Comparison of ENCODE assay signal across 17 cellular contexts in genomic region chr2:220887271-220887870, GRCh38.
DNase-seq lines count a peak whose midpoint lies in the region; ATAC-seq and TF ChIP-seq lines count a peak whose summit lies in the region.
"Had no signal": no experiment of that assay in that cellular context is flagged by ENCODE, and none has a peak within 500 bp of the region (broad histone marks: within the 10 kb centered on the region; RNA-seq: fewer than 3 reads in every experiment).

No MANE protein-coding gene starts in this region.

- no TSS peak for BruUV-seq in IMR-90 (replicated peaks; lab: Mats Ljungman, UMichigan)

- H2BK15ac ChIP-seq in IMR-90 (ENCODE audit: low read depth, low read length): no peak overlapping the region

- H4K5ac ChIP-seq in IMR-90 (ENCODE audit: low read depth, low read length): no peak overlapping the region

- no peaks in the 10 kb centered on the region for H3K36me3 ChIP-seq in IMR-90 (ENCODE audit: control insufficient read depth, insufficient read depth, low read length)
- no peaks in the 10 kb centered on the region for H3K36me3 ChIP-seq in brain microvascular endothelial cell (replicated peaks)
- H3K36me3 ChIP-seq in mesodermal cell (ENCODE audit: control insufficient read depth, insufficient read depth, low read length): no peaks in the 10 kb centered on the region
- H3K36me3 ChIP-seq: HAP-1 had no signal

- H3K9ac ChIP-seq in IMR-90 (ENCODE audit: low read depth, low read length): no peak overlapping the region

- no peak overlapping the region for H2BK5ac ChIP-seq in IMR-90 (ENCODE audit: low read depth, low read length, poor library complexity, severe bottlenecking)

- H2AK9ac ChIP-seq in IMR-90 (replicated peaks; ENCODE audit: low read depth, low read length, poor library complexity): no peak overlapping the region

- no peak overlapping the region for H2AFZ ChIP-seq in IMR-90 (replicated peaks; ENCODE audit: low read length, poor library complexity)

- dilution Hi-C loops in IMR-90 (cut with HindIII; ENCODE audit: low sequenced_read_pairs, unreplicated experiment): no loop called here

- no peaks in the 10 kb centered on the region for H3K27me3 ChIP-seq in IMR-90 (ENCODE audit: control insufficient read depth, insufficient read depth, low read length)
- no peaks in the 10 kb centered on the region for H3K27me3 ChIP-seq in brain microvascular endothelial cell (replicated peaks)

- no peak overlapping the region for H3K56ac ChIP-seq in IMR-90 (ENCODE audit: extremely low read depth, insufficient read depth, low read length)

- no peak overlapping the region for H4K8ac ChIP-seq in IMR-90 (ENCODE audit: low read depth in 2 of 2, low read length in 2 of 2)

- ATAC-seq in IMR-90 (ENCODE audit: low read depth) (no peak; the same call in 1 of the 2 replicates), HG03159 (IDR thresholded peaks at IDR 0.05; ENCODE audit: unreplicated experiment) (no peak)
- ATAC-seq: A549; CD8-positive, alpha-beta T cell had no signal

- POLR2A ChIA-PET in IMR-90 (lab: Charles Lee; ENCODE audit: unreplicated experiment): no interaction called here

- TF ChIP-seq CTCF in IMR-90 (conservative IDR thresholded peaks at IDR 0.05; ENCODE audit: low read depth, low read length): no peak
- no peak for TF ChIP-seq CTCF in brain microvascular endothelial cell (IDR thresholded peaks at IDR 0.05; ENCODE audit: low read depth, low read length, missing control alignments)
- no peak for TF ChIP-seq CTCF in foreskin fibroblast (IDR thresholded peaks at IDR 0.05; ENCODE audit: low read depth, low read length)

- no peak for TF ChIP-seq RAD21 in IMR-90 (IDR thresholded peaks at IDR 0.05; ENCODE audit: low read length)

- H3K9me1 ChIP-seq in IMR-90 (ENCODE audit: insufficient read depth, low read length): peaks cover 2% of the 10 kb centered on the region; the same call in 1 of the 2 replicates

- H3K27ac ChIP-seq in IMR-90 (ENCODE audit: insufficient read depth, low read length) (no peak overlapping the region), brain microvascular endothelial cell (no peak overlapping the region), mesodermal cell (ENCODE audit: low read depth, low read length, severe bottlenecking) (peak overlapping the region; percentile 3)
- H3K27ac ChIP-seq: A549 had no signal

- no peak overlapping the region for H3K4me3 ChIP-seq in IMR-90 (ENCODE audit: insufficient read depth, low read depth, low read length)
- H3K4me3 ChIP-seq in brain microvascular endothelial cell (ENCODE audit: low read depth, low read length): no peak overlapping the region
- no peak overlapping the region for H3K4me3 ChIP-seq in mesodermal cell (ENCODE audit: extremely low read depth, insufficient read depth, low read length, poor library complexity, severe bottlenecking)
- no peak overlapping the region for H3K4me3 ChIP-seq in foreskin fibroblast (ENCODE audit: low read depth in 1 of 2, low read length in 2 of 2)
- H3K4me3 ChIP-seq: A549, HAP-1 had no signal

- H3K4me1 ChIP-seq in IMR-90 (ENCODE audit: control insufficient read depth, insufficient read depth, low read length) (no peaks in the 10 kb centered on the region), mesodermal cell (ENCODE audit: control insufficient read depth, insufficient read depth, low read length, poor library complexity, severe bottlenecking) (peaks cover 4% of the 10 kb centered on the region)
- H3K4me1 ChIP-seq: A549 had no signal

- no peak overlapping the region for H2BK20ac ChIP-seq in IMR-90 (ENCODE audit: low read depth, low read length)

- H3K9me3 ChIP-seq in IMR-90 (ENCODE audit: control insufficient read depth, insufficient read depth, low read length) (no peaks in the 10 kb centered on the region), mesodermal cell (ENCODE audit: control insufficient read depth, low read length) (peaks cover 7% of the 10 kb centered on the region)
- H3K9me3 ChIP-seq: HAP-1 had no signal

- intact Hi-C loops in IMR-90 (cut with micrococcal nuclease): no loop called here

- TF ChIP-seq POLR2A in IMR-90 (IDR thresholded peaks at IDR 0.05; ENCODE audit: low read depth, low read length): no peak

- WGBS in IMR-90 (ENCODE audit: extremely low coverage in 2 of 2, insufficient read length in 1 of 2), 2 experiments: no CpG with 5 or more reads among the region's 6 CpGs
- WGBS in mesodermal cell (ENCODE audit: insufficient coverage in 2 of 2), 2 experiments: 74 to 90% methylated on average over 3 to 4 of the region's 6 CpGs

- H3K4ac ChIP-seq in IMR-90 (ENCODE audit: low read depth, low read length): no peak overlapping the region

- DNase-seq in IMR-90: peak; percentile 3
- peak; percentile 39 for DNase-seq in brain microvascular endothelial cell
- peak; percentile 7 for DNase-seq in stromal cell of bone marrow (ENCODE audit: low read depth)
- no peak for DNase-seq in activated T-cell treated with anti-CD3 and anti-CD28 coated beads, Interleukin-2, amount 50 U/mL, for 48 hours
- DNase-seq in foreskin fibroblast: no peak
- DNase-seq: Calu3; CD8-positive, alpha-beta T cell; KBM-7; NCI-H1105 treated with DMSO at 0.1 percent for 48 hours; NCI-H1694 treated with DMSO at 0.1 percent for 48 hours; NCI-H2107; NCI-H510A; Right ventricle myocardium superior had no signal

- H3K79me1 ChIP-seq in IMR-90 (ENCODE audit: low read depth in 1 of 2, low read length in 2 of 2): no peaks in the 10 kb centered on the region

- no peaks in the 10 kb centered on the region for H4K20me1 ChIP-seq in IMR-90 (ENCODE audit: insufficient read depth, low read length)

- H3K14ac ChIP-seq in IMR-90 (replicated peaks; ENCODE audit: low read depth, low read length): no peak overlapping the region

- no peak overlapping the region for H3K23ac ChIP-seq in IMR-90 (ENCODE audit: low read depth, low read length)

- H4K91ac ChIP-seq in IMR-90 (ENCODE audit: insufficient read depth, low read depth, low read length): no peak overlapping the region

- no peak overlapping the region for H3K18ac ChIP-seq in IMR-90 (ENCODE audit: low read depth, low read length)

- CTCF ChIA-PET in IMR-90 (lab: Yijun Ruan, JAX): interaction anchor here (1.0 kb wide), 1 partner anchor 10 kb away, joined by 3 read pairs; no protein-coding TSS in a partner anchor

- in situ Hi-C loops in IMR-90 (cut with MboI; ENCODE audit: low sequenced_read_pairs) (no loop called here), brain microvascular endothelial cell (cut with HindIII; ENCODE audit: low pct_ligation_motif_present, low sequenced_read_pairs) (no loop called here)

- no peak overlapping the region for H3K4me2 ChIP-seq in IMR-90 (ENCODE audit: low read depth, low read length)
- H3K4me2 ChIP-seq: A549 had no signal

- H2BK120ac ChIP-seq in IMR-90 (ENCODE audit: low read depth, low read length): no peak overlapping the region

- no peak overlapping the region for H2AK5ac ChIP-seq in IMR-90 (ENCODE audit: low read depth, low read length)

TF ChIP-seq in IMR-90, 13 proteins besides CTCF, POLR2A, EP300 and RAD21:
- TF ChIP-seq RCOR1 (IDR thresholded peaks at IDR 0.05; ENCODE audit: insufficient replicate concordance, low read length) (no peak), BHLHE40 (IDR thresholded peaks at IDR 0.05; ENCODE audit: low read depth, low read length) (no peak), RFX5 (IDR thresholded peaks at IDR 0.05; ENCODE audit: low read depth, low read length) (no peak), CHD1 (IDR thresholded peaks at IDR 0.05; ENCODE audit: low read depth, low read length) (no peak), MAFK (IDR thresholded peaks at IDR 0.05; ENCODE audit: low read depth, low read length) (no peak), MXI1 (IDR thresholded peaks at IDR 0.05; ENCODE audit: borderline replicate concordance, low read depth, low read length) (no peak), MAZ (IDR thresholded peaks at IDR 0.05; ENCODE audit: borderline replicate concordance, low read depth, low read length) (no peak), NFE2L2 (IDR thresholded peaks at IDR 0.05; ENCODE audit: low read depth, low read length) (no peak)
- TF ChIP-seq, protein P1, sequence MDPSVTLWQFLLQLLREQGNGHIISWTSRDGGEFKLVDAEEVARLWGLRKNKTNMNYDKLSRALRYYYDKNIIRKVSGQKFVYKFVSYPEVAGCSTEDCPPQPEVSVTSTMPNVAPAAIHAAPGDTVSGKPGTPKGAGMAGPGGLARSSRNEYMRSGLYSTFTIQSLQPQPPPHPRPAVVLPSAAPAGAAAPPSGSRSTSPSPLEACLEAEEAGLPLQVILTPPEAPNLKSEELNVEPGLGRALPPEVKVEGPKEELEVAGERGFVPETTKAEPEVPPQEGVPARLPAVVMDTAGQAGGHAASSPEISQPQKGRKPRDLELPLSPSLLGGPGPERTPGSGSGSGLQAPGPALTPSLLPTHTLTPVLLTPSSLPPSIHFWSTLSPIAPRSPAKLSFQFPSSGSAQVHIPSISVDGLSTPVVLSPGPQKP (IDR thresholded peaks at IDR 0.05; ENCODE audit: borderline replicate concordance, low read depth, low read length): no peak
- TF ChIP-seq, protein P2, sequence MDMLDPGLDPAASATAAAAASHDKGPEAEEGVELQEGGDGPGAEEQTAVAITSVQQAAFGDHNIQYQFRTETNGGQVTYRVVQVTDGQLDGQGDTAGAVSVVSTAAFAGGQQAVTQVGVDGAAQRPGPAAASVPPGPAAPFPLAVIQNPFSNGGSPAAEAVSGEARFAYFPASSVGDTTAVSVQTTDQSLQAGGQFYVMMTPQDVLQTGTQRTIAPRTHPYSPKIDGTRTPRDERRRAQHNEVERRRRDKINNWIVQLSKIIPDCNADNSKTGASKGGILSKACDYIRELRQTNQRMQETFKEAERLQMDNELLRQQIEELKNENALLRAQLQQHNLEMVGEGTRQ (IDR thresholded peaks at IDR 0.05; ENCODE audit: low read depth, low read length): no peak
TF ChIP-seq in IMR-90: peak in this region for 0.

Comparison
In these comparisons a context has a peak if more than half of its experiments do, and no peak if none do; other contexts are left out.
1. DNase-seq: peak in IMR-90 (single experiment), brain microvascular endothelial cell (single experiment) and stromal cell of bone marrow (single experiment); none in activated T-cell treated with anti-CD3 and anti-CD28 coated beads, Interleukin-2, amount 50 U/mL, for 48 hours (0 of 2) and foreskin fibroblast (0 of 2).